Comparison of ENCODE assay signal across 21 cellular contexts in the genomic region with DNA sequence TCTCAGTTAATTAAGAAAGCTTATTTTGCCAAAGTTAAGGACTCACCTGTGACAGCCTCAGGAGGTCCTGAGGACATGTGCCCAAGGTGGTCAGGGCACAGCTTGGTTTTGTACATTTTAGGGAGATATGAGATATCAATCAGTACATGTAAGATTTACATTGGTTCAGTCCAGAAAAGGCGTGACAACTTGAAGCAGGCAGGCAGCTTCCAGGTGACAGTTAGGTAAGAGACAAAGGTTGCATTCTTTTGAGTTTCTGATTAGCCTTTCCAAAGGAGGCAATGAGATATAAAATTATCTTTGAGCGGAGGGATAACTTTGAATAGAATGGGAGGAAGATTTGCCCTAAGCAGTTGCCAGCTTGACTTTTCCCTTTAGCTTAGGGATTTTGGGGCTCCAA.
"Had no signal": no experiment of that assay in that cellular context is flagged by ENCODE, and none has a peak within 500 bp of the region (broad histone marks: within the 10 kb centered on the region; RNA-seq: fewer than 3 reads in every experiment).

No MANE protein-coding gene starts in this region.

- H3K4me3 ChIP-seq: dorsolateral prefrontal cortex, gastrocnemius medialis, left ventricle myocardium inferior, lung, neural progenitor cell, stomach, testis, tibial artery, upper lobe of left lung, uterus had no signal

- H3K36me3 ChIP-seq: gastrocnemius medialis, left ventricle myocardium inferior, neural progenitor cell, uterus had no signal

- H3K27ac ChIP-seq: dorsolateral prefrontal cortex, gastrocnemius medialis, left ventricle myocardium inferior, neural progenitor cell, parathyroid adenoma, stomach, testis, tibial artery, upper lobe of left lung, uterus had no signal

- H3K9me3 ChIP-seq: gastrocnemius medialis, testis, uterus had no signal

- ATAC-seq: gastrocnemius medialis; naive thymus-derived CD4-positive, alpha-beta T cell; sciatic nerve; stimulated activated effector memory CD8-positive, alpha-beta T cell treated with anti-CD3 and anti-CD28 coated beads, Interleukin-12 subunit alpha, Interleukin-12 subunit beta, amount 100 ng/mL, for 72 hours had no signal

- FAIRE-seq: colon, kidney had no signal

- DNase-seq: dorsolateral prefrontal cortex; effector CD4-positive, alpha-beta T cell; gastrocnemius medialis; head of caudate nucleus; kidney; left ventricle myocardium inferior; naive thymus-derived CD4-positive, alpha-beta T cell; stimulated activated CD4-positive, alpha-beta T cell treated with anti-CD3 and anti-CD28 coated beads, Interleukin-2, amount 100 ng/mL, for 24 hours; stimulated activated CD4-positive, alpha-beta T cell treated with anti-CD3 and anti-CD28 coated beads, Interleukin-4, amount 100 ng/mL, for 24 hours; stimulated activated naive CD4-positive, alpha-beta T cell treated with Interleukin-2 at 50 U/mL for 16 hours; stomach; testis; tibial artery; upper lobe of left lung; uterus had no signal

- H3K4me1 ChIP-seq: gastrocnemius medialis, neural progenitor cell, parathyroid adenoma, stomach, testis, tibial artery, upper lobe of left lung, uterus had no signal

- H3K27me3 ChIP-seq: dorsolateral prefrontal cortex, gastrocnemius medialis, neural progenitor cell, stomach, testis, tibial artery, upper lobe of left lung, uterus had no signal
